7 cellular contexts compared by ENCODE assay signal in genomic region chr22:40530391-40530790, GRCh38.
DNase-seq lines count a peak whose midpoint lies in the region; ATAC-seq, FAIRE-seq and TF ChIP-seq lines count a peak whose summit lies in the region.
"Not testable (repeated sequence)": the region's sequence is repeated elsewhere in the genome, so short reads cannot be mapped to it uniquely, and the experiment has no call there.

No MANE protein-coding gene starts in this region.

- POLR2A ChIA-PET in CD8-positive, alpha-beta T cell (lab: Charles Lee); Panc1 (lab: Charles Lee): not testable (repeated sequence)
- POLR2A ChIA-PET in activated B cell treated with CpG ODN at 0.5 μM for 24 hours (lab: Charles Lee) (interaction anchor here (0.6 to 2.0 kb wide), 5 partner anchors 62 to 229 kb away, joined by 3 to 6 read pairs (median 4); partner anchors contain the start of gene MRTFA), GM12878 (lab: Charles Lee) (interaction anchor here (0.6 to 5.2 kb wide), 14 partner anchors 12 to 372 kb away, joined by 3 to 26 read pairs (median 6); partner anchors contain the start of gene MRTFA)
- POLR2A ChIA-PET in naive thymus-derived CD4-positive, alpha-beta T cell (lab: Charles Lee) = interaction anchor here (0.8 to 4.9 kb wide), 4 partner anchors 38 to 107 kb away, joined by 5 to 30 read pairs (median 6); partner anchors contain the start of gene MRTFA

- BruUV-seq in Panc1 (replicated peaks; lab: Mats Ljungman, UMichigan); GM12878 (replicated peaks; lab: Mats Ljungman, UMichigan): not testable (repeated sequence)

- not testable (repeated sequence) for H2AFZ ChIP-seq in GM12878 (ENCODE audit: control insufficient read depth, low read depth, low read length)

- WGBS in GM12878 (ENCODE audit: insufficient coverage, insufficient replicate concordance, low lambda C conversion rate, missing lambda C conversion rate) = 80% methylated on average over 6 of the region's 6 CpGs

- not testable (repeated sequence) for H3K27me3 Mint-ChIP-seq in CD8-positive, alpha-beta T cell (ENCODE audit: low read depth); activated B cell treated with CpG ODN at 0.5 μM for 24 hours; naive thymus-derived CD4-positive, alpha-beta T cell

- peak overlapping the region; percentile 82 for H3K4me3 Mint-ChIP-seq in CD8-positive, alpha-beta T cell
- H3K4me3 Mint-ChIP-seq in activated B cell treated with CpG ODN at 0.5 μM for 24 hours = peak overlapping the region; percentile 33
- H3K4me3 Mint-ChIP-seq in naive thymus-derived CD4-positive, alpha-beta T cell = peak overlapping the region; percentile 5 to 96 (median 89)

- DNase-seq in CD8-positive, alpha-beta T cell; Panc1 (ENCODE audit: low read depth, low spot score); activated B cell treated with CpG ODN at 0.5 μM for 24 hours; activated naive CD4-positive, alpha-beta T cell treated with anti-CD3 and anti-CD28 coated beads, Interleukin-2, amount 50 U/mL, for 72 hours (ENCODE audit: low spot score in 2 of 2); GM12878 (ENCODE audit: low read depth, low spot score); naive thymus-derived CD4-positive, alpha-beta T cell; thoracic aorta (ENCODE audit: low spot score): not testable (repeated sequence)

- in situ Hi-C loops in Panc1 (cut with HindIII; ENCODE audit: low pct_unique_long_range_greater_than_20kb, low sequenced_read_pairs) = loop anchor here (25.0 kb wide), 1 partner anchor 107 kb away; the partner anchor contains the start of gene MRTFA
- in situ Hi-C loops in GM12878 (cut with MboI) = not testable (repeated sequence)

- not testable (repeated sequence) for TF ChIP-seq CTCF in CD8-positive, alpha-beta T cell (IDR thresholded peaks at IDR 0.05); Panc1 (IDR thresholded peaks at IDR 0.05); activated B cell treated with CpG ODN at 0.5 μM for 24 hours (IDR thresholded peaks at IDR 0.05); GM12878 (IDR thresholded peaks at IDR 0.05 in 2 of 3, conservative IDR thresholded peaks at IDR 0.05 in 1 of 3; ENCODE audit: control insufficient read depth in 2 of 3, extremely low read depth in 1 of 3, insufficient read depth in 1 of 3, low read depth in 3 of 3, low read length in 3 of 3); thoracic aorta (IDR thresholded peaks at IDR 0.05)

- CTCF ChIA-PET in CD8-positive, alpha-beta T cell (lab: Charles Lee) = interaction anchor here (0.8 to 6.6 kb wide), 4 partner anchors 94 to 120 kb away, joined by 3 to 53 read pairs (median 10); partner anchors contain the start of gene MRTFA
- CTCF ChIA-PET in Panc1 (lab: Charles Lee) (interaction anchor here (0.6 kb wide), 1 partner anchor 78 kb away, joined by 11 read pairs; no protein-coding TSS in a partner anchor), activated B cell treated with CpG ODN at 0.5 μM for 24 hours (lab: Charles Lee) (interaction anchor here (1.2 to 12.5 kb wide), 4 partner anchors 10 to 118 kb away, joined by 3 to 215 read pairs (median 4); no protein-coding TSS in a partner anchor), GM12878 (lab: Yijun Ruan, JAX) (interaction anchor here (0.9 to 13.0 kb wide), 17 partner anchors 11 to 152 kb away, joined by 3 to 339 read pairs (median 4); partner anchors contain the start of gene MRTFA)
- CTCF ChIA-PET in naive thymus-derived CD4-positive, alpha-beta T cell (lab: Charles Lee) = interaction anchor here (0.9 to 6.7 kb wide), 5 partner anchors 12 to 153 kb away, joined by 3 to 62 read pairs (median 3); no protein-coding TSS in a partner anchor

- not testable (repeated sequence) for H3K36me3 Mint-ChIP-seq in CD8-positive, alpha-beta T cell; activated B cell treated with CpG ODN at 0.5 μM for 24 hours (ENCODE audit: low read depth); naive thymus-derived CD4-positive, alpha-beta T cell
- H3K36me3 Mint-ChIP-seq in activated naive CD4-positive, alpha-beta T cell treated with anti-CD3 and anti-CD28 coated beads, Interleukin-2, amount 50 U/mL, for 72 hours = peaks cover 0 to 15% of the 10 kb centered on the region in 2 donors

- SMC1A ChIA-PET in GM12878 (lab: Charles Lee; ENCODE audit: uncharacterized antibody, unreplicated experiment) = interaction anchor here (1.0 to 11.9 kb wide), 20 partner anchors 8 to 115 kb away, joined by 3 to 248 read pairs (median 4); partner anchors contain the start of gene MRTFA

- peak overlapping the region; percentile 57; the same call in 1 of the 2 replicates for H3K4me2 ChIP-seq in GM12878 (ENCODE audit: control insufficient read depth, insufficient read depth)

- not testable (repeated sequence) for TF ChIP-seq EP300 in GM12878 (IDR thresholded peaks at IDR 0.05; ENCODE audit: borderline replicate concordance in 1 of 2, control insufficient read depth in 1 of 2, low read depth in 2 of 2, low read length in 2 of 2)

- H3K9ac ChIP-seq in GM12878 (ENCODE audit: control insufficient read depth, insufficient read depth, low read length) = not testable (repeated sequence)

- H3K9me3 Mint-ChIP-seq in CD8-positive, alpha-beta T cell; activated B cell treated with CpG ODN at 0.5 μM for 24 hours; activated naive CD4-positive, alpha-beta T cell treated with anti-CD3 and anti-CD28 coated beads, Interleukin-2, amount 50 U/mL, for 72 hours; naive thymus-derived CD4-positive, alpha-beta T cell: not testable (repeated sequence)

- H3K4me1 Mint-ChIP-seq in CD8-positive, alpha-beta T cell (ENCODE audit: low read depth) = peaks cover 82% of the 10 kb centered on the region
- H3K4me1 Mint-ChIP-seq in activated B cell treated with CpG ODN at 0.5 μM for 24 hours = peaks cover 78% of the 10 kb centered on the region
- peaks cover 50 to 92% (median 82%) of the 10 kb centered on the region in 7 donors for H3K4me1 Mint-ChIP-seq in naive thymus-derived CD4-positive, alpha-beta T cell

- not testable (repeated sequence) for H3K27me3 ChIP-seq in CD8-positive, alpha-beta T cell (ENCODE audit: insufficient read depth, low read length); Panc1 (ENCODE audit: control insufficient read depth, insufficient read depth, low read length); GM12878 (replicated peaks in 1 of 2; ENCODE audit: control insufficient read depth in 2 of 2, insufficient read depth in 2 of 2, low read length in 1 of 2); naive thymus-derived CD4-positive, alpha-beta T cell (ENCODE audit: control insufficient read depth in 2 of 2, insufficient read depth in 2 of 2, low read length in 2 of 2); thoracic aorta (replicated peaks; ENCODE audit: insufficient read depth)

- H3K4me3 ChIP-seq in CD8-positive, alpha-beta T cell (ENCODE audit: low read depth, low read length); naive thymus-derived CD4-positive, alpha-beta T cell (ENCODE audit: low read length); thoracic aorta: not testable (repeated sequence)
- H3K4me3 ChIP-seq in Panc1 (ENCODE audit: low read depth in 2 of 2, low read length in 2 of 2) (peak overlapping the region in 1 of 2 experiments; percentile 45; a peak in 1 of 4 replicates), GM12878 (peak overlapping the region; percentile 76)

- peaks cover 40% of the 10 kb centered on the region for H3K4me1 ChIP-seq in CD8-positive, alpha-beta T cell (ENCODE audit: insufficient read depth, low read length)
- H3K4me1 ChIP-seq in Panc1 (ENCODE audit: control insufficient read depth, insufficient read depth, low read length) (peaks cover 55% of the 10 kb centered on the region), GM12878 (ENCODE audit: control insufficient read depth, insufficient read depth, low read length) (peaks cover 21% of the 10 kb centered on the region), thoracic aorta (ENCODE audit: control insufficient read depth in 1 of 2, low read depth in 2 of 2) (peaks cover 46 to 84% of the 10 kb centered on the region in 2 donors)
- peaks cover 31 to 36% of the 10 kb centered on the region in 2 donors for H3K4me1 ChIP-seq in naive thymus-derived CD4-positive, alpha-beta T cell (ENCODE audit: control insufficient read depth in 2 of 2, insufficient read depth in 2 of 2, low read length in 2 of 2)

- H4K20me1 ChIP-seq in GM12878 (ENCODE audit: control insufficient read depth, insufficient read depth) = not testable (repeated sequence)

- TF ChIP-seq RAD21 in GM12878 (IDR thresholded peaks at IDR 0.05; ENCODE audit: insufficient read depth, low read depth, low read length) = not testable (repeated sequence)

- not testable (repeated sequence) for H3K27ac ChIP-seq in CD8-positive, alpha-beta T cell (ENCODE audit: low read depth, low read length); GM12878 (ENCODE audit: control insufficient read depth, insufficient read depth); naive thymus-derived CD4-positive, alpha-beta T cell (ENCODE audit: low read depth, low read length)
- peak overlapping the region; percentile 51; the same call in 1 of the 2 replicates for H3K27ac ChIP-seq in Panc1 (ENCODE audit: low read length)
- peak overlapping the region; percentile 26 to 36 for H3K27ac ChIP-seq in thoracic aorta

- ATAC-seq in CD8-positive, alpha-beta T cell; Panc1; activated B cell treated with CpG ODN at 0.5 μM for 24 hours (ENCODE audit: low read depth); activated naive CD4-positive, alpha-beta T cell treated with anti-CD3 and anti-CD28 coated beads, Interleukin-2, amount 50 U/mL, for 72 hours; GM12878; naive thymus-derived CD4-positive, alpha-beta T cell; thoracic aorta (ENCODE audit: insufficient number of reproducible peaks, low FRiP score, low read depth): not testable (repeated sequence)

- TF ChIP-seq POLR2A in GM12878 (IDR thresholded peaks at IDR 0.05; ENCODE audit: low read depth, low read length) = not testable (repeated sequence)

- not testable (repeated sequence) for FAIRE-seq in GM12878 (lab: Jason Lieb, UNC)

- H3K79me2 ChIP-seq in GM12878 (ENCODE audit: control insufficient read depth, insufficient read depth, low read length) = peaks cover 65% of the 10 kb centered on the region

- H3K36me3 ChIP-seq in CD8-positive, alpha-beta T cell (ENCODE audit: insufficient read depth, low read length); Panc1 (ENCODE audit: control insufficient read depth, insufficient read depth, low read length); GM12878 (ENCODE audit: control insufficient read depth in 2 of 2, insufficient read depth in 2 of 2, low read length in 1 of 2); naive thymus-derived CD4-positive, alpha-beta T cell (ENCODE audit: control insufficient read depth in 2 of 3, insufficient read depth in 3 of 3, low read length in 3 of 3); thoracic aorta: not testable (repeated sequence)

- RAD21 ChIA-PET in GM12878 (lab: Charles Lee; ENCODE audit: unreplicated experiment) = interaction anchor here (0.5 to 8.1 kb wide), 12 partner anchors 11 to 279 kb away, joined by 3 to 70 read pairs (median 6); partner anchors contain the start of gene MRTFA

- intact Hi-C loops in CD8-positive, alpha-beta T cell (cut with DNase I, micrococcal nuclease); activated B cell treated with CpG ODN at 0.5 μM for 24 hours (cut with micrococcal nuclease): not testable (repeated sequence)
- intact Hi-C loops in Panc1 (cut with micrococcal nuclease; ENCODE audit: unreplicated experiment) = loop anchor here (2.0 kb wide), 1 partner anchor 114 kb away; no protein-coding TSS in a partner anchor
- intact Hi-C loops in GM12878 (cut with micrococcal nuclease; ENCODE audit: unreplicated experiment) = loop anchor here (5.0 kb wide), 1 partner anchor 62 kb away; no protein-coding TSS in a partner anchor
- intact Hi-C loops in naive thymus-derived CD4-positive, alpha-beta T cell (cut with micrococcal nuclease) = loop anchor here (2.0 to 5.0 kb wide), 2 partner anchors 52 kb away; no protein-coding TSS in a partner anchor

- H3K9me3 ChIP-seq in CD8-positive, alpha-beta T cell (ENCODE audit: low read length); Panc1 (ENCODE audit: control insufficient read depth, insufficient read depth, low read depth, low read length); GM12878 (replicated peaks; ENCODE audit: control insufficient read depth, insufficient read depth, low read length); naive thymus-derived CD4-positive, alpha-beta T cell (ENCODE audit: control insufficient read depth in 2 of 3, low read length in 3 of 3); thoracic aorta: not testable (repeated sequence)

- H3K27ac Mint-ChIP-seq in CD8-positive, alpha-beta T cell; activated B cell treated with CpG ODN at 0.5 μM for 24 hours: not testable (repeated sequence)
- H3K27ac Mint-ChIP-seq in activated naive CD4-positive, alpha-beta T cell treated with anti-CD3 and anti-CD28 coated beads, Interleukin-2, amount 50 U/mL, for 72 hours = peak overlapping the region; percentile 15 to 47
- peak overlapping the region in 8 of 9 donors; percentile 46 to 96 (median 88) for H3K27ac Mint-ChIP-seq in naive thymus-derived CD4-positive, alpha-beta T cell

Comparison
In these comparisons a context has a peak if more than half of its experiments do, and no peak if none do; other contexts are left out.
1. H3K4me3 Mint-ChIP-seq: peak in every context shown above with its lines; median percentile 89 in naive thymus-derived CD4-positive, alpha-beta T cell; 82 in CD8-positive, alpha-beta T cell; 33 in activated B cell treated with CpG ODN at 0.5 μM for 24 hours.